In genomic region chr2:67790622-67791021, GRCh38 we compare ENCODE assay signal across 19 cellular contexts.
DNase-seq lines count a peak whose midpoint lies in the region; ATAC-seq, FAIRE-seq and TF ChIP-seq lines count a peak whose summit lies in the region.
"Had no signal": no experiment of that assay in that cellular context is flagged by ENCODE, and none has a peak within 500 bp of the region (broad histone marks: within the 10 kb centered on the region; RNA-seq: fewer than 3 reads in every experiment).

No MANE protein-coding gene starts in this region.

- H3K36me3 ChIP-seq in left ventricle myocardium inferior: no peaks in the 10 kb centered on the region
- H3K36me3 ChIP-seq: prostate gland, stomach, vagina had no signal

- H3K27ac ChIP-seq in left ventricle myocardium inferior (replicated peaks): no peak overlapping the region
- H3K27ac ChIP-seq: prostate gland, stomach, vagina had no signal

- TF ChIP-seq CTCF in left ventricle myocardium inferior (IDR thresholded peaks at IDR 0.05; ENCODE audit: borderline replicate concordance): no peak

- no peaks in the 10 kb centered on the region for H3K4me1 ChIP-seq in left ventricle myocardium inferior
- H3K4me1 ChIP-seq: prostate gland, stomach, vagina had no signal

- DNase-seq in AG08396 (ENCODE audit: low spot score) (peak; percentile 57), HTR-8/SVneo (ENCODE audit: insufficient read length, low spot score) (peak; percentile 13), brain pericyte (ENCODE audit: low read depth, low spot score) (peak; percentile 6), iris pigment epithelial cell (ENCODE audit: low read depth) (peak; percentile 90), globus pallidus (ENCODE audit: low spot score) (no peak), GF-D8 (lab: John Stamatoyannopoulos, UW) (no peak), left ventricle myocardium inferior (no peak)
- DNase-seq: ACHN; activated T-cell treated with anti-CD3 and anti-CD28 coated beads, Interleukin-2, amount 50 U/mL, for 4 hours; cortex of kidney; naive B cell; NCI-H1694; NCI-H510A treated with DMSO at 0.1 percent for 48 hours; stimulated activated CD4-positive, alpha-beta T cell treated with anti-CD3 and anti-CD28 coated beads, Interleukin-15, amount 100 ng/mL, for 24 hours; stomach had no signal

- no peak overlapping the region for H3K4me3 ChIP-seq in left ventricle myocardium inferior
- H3K4me3 ChIP-seq: prostate gland, stomach, vagina had no signal

- peak; percentile 16 for FAIRE-seq in HTR-8/SVneo (lab: Jason Lieb, UNC)

- H3K9me3 ChIP-seq in left ventricle myocardium inferior (replicated peaks): no peaks in the 10 kb centered on the region
- H3K9me3 ChIP-seq: prostate gland, stomach, vagina had no signal

- intact Hi-C loops in left ventricle myocardium inferior (cut with micrococcal nuclease): no loop called here

- ATAC-seq in HG03342 (IDR thresholded peaks at IDR 0.05; ENCODE audit: unreplicated experiment): no peak
- ATAC-seq: activated T-cell treated with anti-CD3 and anti-CD28 coated beads, Interleukin-2, amount 50 U/mL, for 4 hours; esophagus mucosa had no signal

- H3K27me3 ChIP-seq in left ventricle myocardium inferior (ENCODE audit: low read depth): peaks cover 12% of the 10 kb centered on the region
- H3K27me3 ChIP-seq: stomach, vagina had no signal

Comparison
In these comparisons a context has a peak if more than half of its experiments do, and no peak if none do; other contexts are left out.
1. DNase-seq: peak in AG08396 (single experiment), HTR-8/SVneo (single experiment), brain pericyte (single experiment) and iris pigment epithelial cell (single experiment); none in globus pallidus (single experiment), GF-D8 (single experiment) and left ventricle myocardium inferior (single experiment).